ENCODE assay signal across 22 cellular contexts in the genomic region with DNA sequence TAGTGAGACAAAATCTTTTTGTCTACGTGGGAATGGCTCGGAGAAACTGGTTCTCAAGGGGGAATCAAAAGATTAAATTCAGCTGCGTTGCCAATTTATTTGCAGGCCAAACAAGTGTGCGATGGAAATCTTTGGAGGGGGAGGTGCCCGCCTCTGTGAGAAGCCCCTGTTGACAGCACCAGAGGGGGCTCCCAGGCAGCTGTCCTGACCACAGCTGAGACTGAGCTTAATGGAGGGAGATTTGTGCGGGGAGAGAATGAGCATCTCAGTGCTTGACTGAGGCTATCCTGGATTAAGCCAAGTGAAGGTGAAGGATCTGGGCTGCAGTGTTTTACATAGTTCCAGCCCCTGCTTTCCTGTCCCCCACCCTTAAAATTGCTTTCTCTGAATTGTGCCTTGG.
"Had no signal": no experiment of that assay in that cellular context is flagged by ENCODE, and none has a peak within 500 bp of the region (broad histone marks: within the 10 kb centered on the region; RNA-seq: fewer than 3 reads in every experiment).

No MANE protein-coding gene starts in this region.

- ATAC-seq: activated naive CD4-positive, alpha-beta T cell treated with anti-CD3 and anti-CD28 coated beads, Interleukin-2, amount 50 U/mL, for 72 hours; activated naive CD8-positive, alpha-beta T cell treated with anti-CD3 and anti-CD28 coated beads, Interleukin-2, amount 50 U/mL, for 24 hours; activated T-cell treated with anti-CD3 and anti-CD28 coated beads, Interleukin-2, amount 50 U/mL, for 4 hours; PC-3; T-helper 17 cell had no signal

- H3K27ac ChIP-seq: KMS-11 had no signal

- DNase-seq: activated CD4-positive, alpha-beta memory T cell treated with anti-CD3 and anti-CD28 coated beads for 36 hours; activated CD4-positive, alpha-beta T cell treated with anti-CD3 and anti-CD28 coated beads, Interleukin-2, amount 10 ng/mL, durations not matched to agents 7 days and 5 days; activated CD4-positive, CD25-positive, alpha-beta regulatory T cell; activated CD8-positive, alpha-beta memory T cell treated with anti-CD3 and anti-CD28 coated beads for 24 hours; activated effector memory CD4-positive, alpha-beta T cell treated with anti-CD3 and anti-CD28 coated beads, Interleukin-2, amount 50 U/mL, for 16 hours; activated naive CD4-positive, alpha-beta T cell treated with Interleukin-2 at 50 U/mL for 16 hours; activated naive CD8-positive, alpha-beta T cell treated with anti-CD3 and anti-CD28 coated beads, Interleukin-2, amount 50 U/mL, for 24 hours; activated T-cell treated with anti-CD3 and anti-CD28 coated beads, Interleukin-2, amount 50 U/mL, for 4 hours; NCI-H1092; NCI-H1417; NCI-H2029; NCI-H2107; NCI-H2171 treated with DMSO at 0.1 percent for 48 hours; NCI-H345; NCI-H510A; NCI-H526 treated with DMSO at 0.1 percent for 48 hours; PC-3; SHP77 treated with DMSO at 0.1 percent for 48 hours; T-helper 17 cell; T-helper 9 cell had no signal
